In the genomic region with DNA sequence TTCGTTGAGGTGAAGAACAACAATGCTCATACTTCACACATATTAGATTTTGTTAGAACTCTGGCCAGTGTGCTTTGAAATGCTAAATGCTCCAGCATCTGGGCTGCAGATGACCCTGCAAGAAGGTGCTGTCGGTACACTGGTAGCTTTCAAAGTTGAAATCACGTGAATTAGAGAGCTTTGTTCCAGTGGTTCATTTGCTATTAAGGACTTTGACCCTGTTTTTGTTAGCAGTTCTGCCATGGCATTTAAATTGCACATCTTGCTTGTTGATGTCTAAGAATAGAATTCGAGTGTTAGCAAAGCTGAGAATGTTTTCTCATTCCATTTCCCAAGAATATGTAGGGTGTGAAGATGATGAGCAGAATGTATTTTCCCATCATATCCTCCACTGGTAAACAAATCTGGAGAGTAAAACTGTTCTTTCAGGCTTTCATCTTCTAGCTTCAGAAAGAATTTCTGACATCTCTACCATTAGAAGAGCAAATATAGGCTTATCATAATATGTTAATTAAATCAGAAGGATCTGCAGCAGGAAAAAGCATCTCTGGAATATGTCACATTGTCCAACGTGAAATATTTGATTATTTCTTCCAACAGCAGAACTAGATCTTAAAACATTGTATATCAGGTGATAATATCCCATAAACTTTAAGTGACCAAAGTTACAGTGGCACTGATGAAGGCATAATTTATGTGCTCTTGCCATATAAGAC, we compare ENCODE assay signal across 15 cellular contexts.
DNase-seq lines count a peak whose midpoint lies in the region; ATAC-seq and TF ChIP-seq lines count a peak whose summit lies in the region.
"Had no signal": no experiment of that assay in that cellular context is flagged by ENCODE, and none has a peak within 500 bp of the region (broad histone marks: within the 10 kb centered on the region; RNA-seq: fewer than 3 reads in every experiment).

No MANE protein-coding gene starts in this region.

- no peak overlapping the region for H2BK120ac ChIP-seq in H9 (ENCODE audit: low read depth, low read length, poor library complexity, severe bottlenecking)

- intact Hi-C loops in heart right ventricle (cut with DNase I): loop anchor here in 5 of 10 donors (5.0 to 10.0 kb wide), 5 partner anchors 43 to 525 kb away; partner anchors contain the start of gene PDE3A (in 3 of the 5)
- intact Hi-C loops in left ventricle myocardium superior (cut with micrococcal nuclease): loop anchor here (10.0 kb wide), 1 partner anchor 95 kb away; the partner anchor contains the start of gene PDE3A
- intact Hi-C loops in esophagus muscularis mucosa (cut with DNase I): loop anchor here (5.0 kb wide), 1 partner anchor 98 kb away; the partner anchor contains the start of gene PDE3A

- no peaks in the 10 kb centered on the region for H3K79me1 ChIP-seq in H9 (ENCODE audit: insufficient read depth, low read depth, low read length, poor library complexity, severe bottlenecking)

- H3K23ac ChIP-seq in H9 (ENCODE audit: insufficient read length, low read depth, low read length): no peak overlapping the region

- peaks cover 3% of the 10 kb centered on the region for H3K9me3 Mint-ChIP-seq in mesothelial cell of epicardium
- no peaks in the 10 kb centered on the region for H3K9me3 Mint-ChIP-seq in H9

- no peak overlapping the region for H3K4ac ChIP-seq in H9 (ENCODE audit: low read depth, low read length)

- H4K20me1 ChIP-seq in H9 (ENCODE audit: control insufficient read depth, insufficient read depth, insufficient read length): no peaks in the 10 kb centered on the region

- DNase-seq in heart right ventricle: no peak
- no peak for DNase-seq in left ventricle myocardium superior
- DNase-seq in esophagus muscularis mucosa (ENCODE audit: extremely low spot score): no peak
- no peak for DNase-seq in mesothelial cell of epicardium (ENCODE audit: low spot score in 2 of 2, unreplicated experiment in 2 of 2)
- no peak for DNase-seq in H9
- no peak for DNase-seq in dedifferentiated amniotic fluid mesenchymal stem cell (ENCODE audit: extremely low spot score)
- DNase-seq in NOMO-1 treated with DMSO at 0.1 percent for 48 hours (lab: John Stamatoyannopoulos, UW; ENCODE audit: unreplicated experiment): no peak
- DNase-seq: Caco-2, MG63, NCI-H1105, NCI-H1694 treated with DMSO at 0.1 percent for 48 hours, NCI-H69, PC-9 had no signal

- TF ChIP-seq POLR2A in esophagus muscularis mucosa (IDR thresholded peaks at IDR 0.05; ENCODE audit: low read depth): no peak

- no peak for TF ChIP-seq CTCF in heart right ventricle (IDR thresholded peaks at IDR 0.05)
- TF ChIP-seq CTCF in esophagus muscularis mucosa (IDR thresholded peaks at IDR 0.05): no peak
- no peak for TF ChIP-seq CTCF in mesothelial cell of epicardium (IDR thresholded peaks at IDR 0.05; ENCODE audit: unreplicated experiment)
- TF ChIP-seq CTCF in H9 (conservative IDR thresholded peaks at IDR 0.05): no peak

- H3K4me1 Mint-ChIP-seq in mesothelial cell of epicardium (peaks cover 11% of the 10 kb centered on the region), H9 (peaks cover 23 to 28% of the 10 kb centered on the region in 2 experiments)

- H4K5ac ChIP-seq in H9 (ENCODE audit: insufficient read length, low read depth, low read length): no peak overlapping the region

- H3K9ac ChIP-seq in H9 (ENCODE audit: extremely low read depth, insufficient read length, low read length): no peak overlapping the region

- H3T11ph ChIP-seq in H9 (ENCODE audit: low read length): no peak overlapping the region

- H3K9me3 ChIP-seq in heart right ventricle: no peaks in the 10 kb centered on the region
- H3K9me3 ChIP-seq in esophagus muscularis mucosa: no peaks in the 10 kb centered on the region
- H3K9me3 ChIP-seq in H9 (ENCODE audit: control insufficient read depth, low read depth, low read length): no peaks in the 10 kb centered on the region
- H3K9me3 ChIP-seq: Caco-2, HAP-1, MG63 had no signal

- H4K91ac ChIP-seq in H9 (ENCODE audit: insufficient read length, low read depth, low read length): no peak overlapping the region

- H2BK5ac ChIP-seq in H9 (ENCODE audit: insufficient read length, low read length): no peak overlapping the region

- H3K23me2 ChIP-seq in H9 (ENCODE audit: insufficient read length, low read depth, low read length, poor library complexity, severe bottlenecking): no peaks in the 10 kb centered on the region

- H3K36me3 Mint-ChIP-seq in mesothelial cell of epicardium (no peaks in the 10 kb centered on the region), H9 (ENCODE audit: insufficient read depth in 1 of 3, low read depth in 3 of 3) (no peaks in the 10 kb centered on the region)

- no peaks in the 10 kb centered on the region for H3K27me3 Mint-ChIP-seq in mesothelial cell of epicardium (ENCODE audit: low read depth)
- no peaks in the 10 kb centered on the region for H3K27me3 Mint-ChIP-seq in H9 (ENCODE audit: low read depth)

- H3K56ac ChIP-seq in H9 (ENCODE audit: insufficient read length, low read depth, low read length): no peak overlapping the region

- H2BK12ac ChIP-seq in H9 (ENCODE audit: insufficient read length, low read depth, low read length): no peak overlapping the region

- H3K27me3 ChIP-seq in heart right ventricle (no peaks in the 10 kb centered on the region), esophagus muscularis mucosa (no peaks in the 10 kb centered on the region), H9 (ENCODE audit: insufficient read depth, low read length) (no peaks in the 10 kb centered on the region)
- H3K27me3 ChIP-seq: MG63 had no signal

- H2AK5ac ChIP-seq in H9 (ENCODE audit: insufficient read length, low read length): no peak overlapping the region

- no peak overlapping the region for H2BK20ac ChIP-seq in H9 (ENCODE audit: low read depth, low read length, poor library complexity, severe bottlenecking)

- 41 to 46% methylated on average over 5 of the region's 5 CpGs for WGBS in heart right ventricle, 2 donors
- 39% methylated on average over 5 of the region's 5 CpGs for WGBS in esophagus muscularis mucosa
- WGBS in H9 (ENCODE audit: extremely low coverage, insufficient read length, low lambda C conversion rate): no CpG with 5 or more reads among the region's 5 CpGs

- no peak overlapping the region for H3K18ac ChIP-seq in H9 (ENCODE audit: insufficient read length, low read depth, low read length)

- no peak overlapping the region for H3K4me3 Mint-ChIP-seq in mesothelial cell of epicardium
- H3K4me3 Mint-ChIP-seq in H9: no peak overlapping the region

- H3K14ac ChIP-seq in H9 (ENCODE audit: insufficient read depth, low read length): no peak overlapping the region

- H3K27ac ChIP-seq in heart right ventricle (peak overlapping the region in 8 of 10 donors; percentile 46 to 79 (median 56)), esophagus muscularis mucosa (replicated peaks in 1 of 4) (peak overlapping the region; percentile 74 to 77 (median 76)), H9 (ENCODE audit: insufficient read length, low read depth, low read length) (no peak overlapping the region)
- H3K27ac ChIP-seq: PC-9 had no signal

- H3K4me3 ChIP-seq in heart right ventricle (no peak overlapping the region), esophagus muscularis mucosa (peak overlapping the region in 1 of 4 donors; percentile 3)
- H3K4me3 ChIP-seq: HAP-1, MG63, PC-9 had no signal

- peak overlapping the region; percentile 58 for H3K27ac Mint-ChIP-seq in mesothelial cell of epicardium
- H3K27ac Mint-ChIP-seq in H9: no peak overlapping the region

- H2AFZ ChIP-seq in H9 (ENCODE audit: low read length): no peak overlapping the region
- H2AFZ ChIP-seq: PC-9 had no signal

- no peak overlapping the region for H4K8ac ChIP-seq in H9 (replicated peaks; ENCODE audit: insufficient read length, low read depth, low read length)

- H3K4me1 ChIP-seq in heart right ventricle (peaks cover 0 to 45% (median 18%) of the 10 kb centered on the region in 9 donors), esophagus muscularis mucosa (peaks cover 13 to 63% (median 54%) of the 10 kb centered on the region in 4 donors), H9 (ENCODE audit: insufficient read depth, low read length) (peaks cover 11% of the 10 kb centered on the region; the same call in 1 of the 2 replicates)
- H3K4me1 ChIP-seq: Caco-2, HAP-1 had no signal

- H3K79me2 ChIP-seq in H9 (ENCODE audit: insufficient read depth, low read length): no peaks in the 10 kb centered on the region

- ATAC-seq in heart right ventricle (no peak), left ventricle myocardium superior (no peak), HG03571 (IDR thresholded peaks at IDR 0.05; ENCODE audit: unreplicated experiment) (no peak)

- H2BK15ac ChIP-seq in H9 (ENCODE audit: low read depth, low read length): no peak overlapping the region

- no peak overlapping the region for H3K4me2 ChIP-seq in H9 (ENCODE audit: insufficient read depth, insufficient read length, low read length)
- H3K4me2 ChIP-seq: PC-9 had no signal

- no peak for TF ChIP-seq EP300 in esophagus muscularis mucosa (IDR thresholded peaks at IDR 0.05)

- H3K36me3 ChIP-seq in heart right ventricle (no peaks in the 10 kb centered on the region), esophagus muscularis mucosa (no peaks in the 10 kb centered on the region)
- H3K36me3 ChIP-seq: HAP-1, MG63 had no signal
